8 cellular contexts compared by ENCODE assay signal in the genomic region with DNA sequence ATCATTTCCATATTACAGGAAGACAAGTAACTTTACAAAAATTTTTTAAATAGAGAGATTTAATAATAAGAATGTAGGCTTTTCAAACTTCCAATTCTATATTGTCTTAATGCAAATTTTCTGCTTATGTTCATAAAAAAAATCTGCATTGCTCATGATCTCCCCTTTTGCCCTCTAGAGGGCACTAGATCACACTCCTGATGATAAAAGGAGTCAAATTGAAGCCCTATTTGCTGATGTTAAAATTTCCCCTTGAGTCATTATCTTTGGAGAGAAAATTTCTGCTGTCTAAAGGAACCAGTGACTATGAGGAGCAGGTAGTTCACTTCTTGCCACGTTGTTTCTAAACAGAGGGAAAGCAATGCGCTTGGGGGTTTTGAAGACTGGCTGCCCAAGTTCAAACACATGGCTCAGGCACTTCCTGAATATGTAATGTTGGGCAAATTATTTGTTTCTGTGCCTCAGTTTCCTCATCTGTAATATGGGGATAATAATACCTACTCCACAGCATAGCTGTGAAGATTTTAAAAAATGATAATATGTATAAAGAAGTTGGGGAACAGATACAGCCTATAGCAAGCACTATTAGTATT.
A peak's percentile ranks its signal among the peaks of the same experiment; 100 is the strongest.
DNase-seq lines count a peak whose midpoint lies in the region; ATAC-seq, FAIRE-seq and TF ChIP-seq lines count a peak whose summit lies in the region.

No MANE protein-coding gene starts in this region.

- H3K27me3 Mint-ChIP-seq in activated T-cell treated with anti-CD3 and anti-CD28 coated beads, Interleukin-2, amount 50 U/mL, for 4 hours (ENCODE audit: low read depth) = no peaks in the 10 kb centered on the region

- intact Hi-C loops in PC-3 (cut with micrococcal nuclease) (loop anchor here (1.0 to 5.0 kb wide), 3 partner anchors 290 to 889 kb away; no protein-coding TSS in a partner anchor), psoas muscle (cut with DNase I) (loop anchor here in 1 of 2 donors (10.0 kb wide), 1 partner anchor 894 kb away; no protein-coding TSS in a partner anchor)

- H2AFZ ChIP-seq in PC-3 (ENCODE audit: low read length) = no peak overlapping the region

- H3K9me2 ChIP-seq in PC-3 (replicated peaks; ENCODE audit: low read length) = no peaks in the 10 kb centered on the region

- no peaks in the 10 kb centered on the region for H3F3A ChIP-seq in PC-3 (ENCODE audit: low read length, unreplicated experiment)

- no peak overlapping the region for H3K4me3 Mint-ChIP-seq in activated T-cell treated with anti-CD3 and anti-CD28 coated beads, Interleukin-2, amount 50 U/mL, for 4 hours

- H3K9me3 Mint-ChIP-seq in activated T-cell treated with anti-CD3 and anti-CD28 coated beads, Interleukin-2, amount 50 U/mL, for 4 hours = no peaks in the 10 kb centered on the region

- no peaks in the 10 kb centered on the region for H3K36me3 Mint-ChIP-seq in activated T-cell treated with anti-CD3 and anti-CD28 coated beads, Interleukin-2, amount 50 U/mL, for 4 hours (ENCODE audit: insufficient read depth)

- H3K4me3 ChIP-seq in PC-3 (ENCODE audit: low read length) (no peak overlapping the region), psoas muscle (no peak overlapping the region)

- 50 to 56% (median 54%) methylated on average over 2 of the region's 2 CpGs for WGBS in psoas muscle, 3 donors

- H3K27ac ChIP-seq in PC-3 (ENCODE audit: low read length) (no peak overlapping the region), psoas muscle (no peak overlapping the region)

- no TSS peak for BruUV-seq in PC-3 (replicated peaks; lab: Mats Ljungman, UMichigan)

- H3K9me3 ChIP-seq in PC-3 (ENCODE audit: low read length) = no peaks in the 10 kb centered on the region
- H3K9me3 ChIP-seq in psoas muscle = no peaks in the 10 kb centered on the region

- H3K27me3 ChIP-seq in PC-3 (ENCODE audit: low read length) = no peaks in the 10 kb centered on the region
- no peaks in the 10 kb centered on the region for H3K27me3 ChIP-seq in psoas muscle (ENCODE audit: insufficient read depth in 3 of 3, low read length in 2 of 3)

- H3K36me3 ChIP-seq in PC-3 (ENCODE audit: low read depth, low read length) = no peaks in the 10 kb centered on the region
- no peaks in the 10 kb centered on the region for H3K36me3 ChIP-seq in psoas muscle (ENCODE audit: insufficient read depth in 1 of 2, low read depth in 1 of 2)

- POLR2A ChIA-PET in PC-3 (lab: Charles Lee; ENCODE audit: unreplicated experiment) = no interaction called here

- DNase-seq in AG09319 (ENCODE audit: extremely low read depth, low read depth) (peak; percentile 19), GM12892 (ENCODE audit: insufficient read length) (no peak), PC-3 (peak; percentile 81), erythroblast (lab: John Stamatoyannopoulos, UW) (peak; percentile 12 to 34), psoas muscle (no peak)
- no peak for DNase-seq in activated T-cell treated with anti-CD3 and anti-CD28 coated beads, Interleukin-2, amount 50 U/mL, for 4 hours

- peak; percentile 40 for FAIRE-seq in GM12892 (lab: Jason Lieb, UNC)

- H3K4me1 ChIP-seq in PC-3 (ENCODE audit: insufficient read depth, low read length) (no peaks in the 10 kb centered on the region), psoas muscle (no peaks in the 10 kb centered on the region)

- H3K4me2 ChIP-seq in PC-3 (ENCODE audit: low read length) = no peak overlapping the region

- no peaks in the 10 kb centered on the region for H3K4me1 Mint-ChIP-seq in activated T-cell treated with anti-CD3 and anti-CD28 coated beads, Interleukin-2, amount 50 U/mL, for 4 hours (ENCODE audit: low read depth)

- no peaks in the 10 kb centered on the region for H4K20me1 ChIP-seq in PC-3 (ENCODE audit: low read length)

- TF ChIP-seq CTCF in AG09319 (IDR thresholded peaks at IDR 0.05; ENCODE audit: low read depth, low read length) (peak; percentile 70), PC-3 (conservative IDR thresholded peaks at IDR 0.05; ENCODE audit: low read depth, low read length) (peak; percentile 83), psoas muscle (IDR thresholded peaks at IDR 0.05) (peak; percentile 40)

- TF ChIP-seq POLR2A in GM12892 (IDR thresholded peaks at IDR 0.05; ENCODE audit: low read depth, low read length) = no peak
- no peak for TF ChIP-seq POLR2A in erythroblast (IDR thresholded peaks at IDR 0.05; ENCODE audit: low read length)

- peak; percentile 60 for ATAC-seq in HG03432 (IDR thresholded peaks at IDR 0.05; ENCODE audit: unreplicated experiment)
- ATAC-seq in PC-3 = peak; percentile 31; the same call in 1 of the 2 replicates
- no peak for ATAC-seq in psoas muscle
- no peak for ATAC-seq in HG03097 (IDR thresholded peaks at IDR 0.05; ENCODE audit: low FRiP score, unreplicated experiment)
- ATAC-seq in activated T-cell treated with anti-CD3 and anti-CD28 coated beads, Interleukin-2, amount 50 U/mL, for 4 hours = no peak

- no peaks in the 10 kb centered on the region for H3K79me2 ChIP-seq in PC-3 (ENCODE audit: low read length)

- H3K9ac ChIP-seq in PC-3 (ENCODE audit: low read length) = no peak overlapping the region

- CTCF ChIA-PET in PC-3 (lab: Charles Lee) = interaction anchor here (0.5 kb wide), 1 partner anchor 472 kb away, joined by 3 read pairs; no protein-coding TSS in a partner anchor

Comparison
In these comparisons a context has a peak if more than half of its experiments do, and no peak if none do; other contexts are left out.
1. DNase-seq: peak in AG09319 (single experiment), PC-3 (single experiment) and erythroblast (2 of 2); none in GM12892 (single experiment), psoas muscle (0 of 2) and activated T-cell treated with anti-CD3 and anti-CD28 coated beads, Interleukin-2, amount 50 U/mL, for 4 hours (single experiment).
2. ATAC-seq: peak in HG03432 (single experiment) and PC-3 (single experiment); none in psoas muscle (0 of 4), HG03097 (single experiment) and activated T-cell treated with anti-CD3 and anti-CD28 coated beads, Interleukin-2, amount 50 U/mL, for 4 hours (0 of 2).
3. Peak in every context shown above with its lines, with median percentiles within 50 percentile points of each other: CTCF ChIP-seq.